Comparison of ENCODE assay signal across 8 cellular contexts in the genomic region with DNA sequence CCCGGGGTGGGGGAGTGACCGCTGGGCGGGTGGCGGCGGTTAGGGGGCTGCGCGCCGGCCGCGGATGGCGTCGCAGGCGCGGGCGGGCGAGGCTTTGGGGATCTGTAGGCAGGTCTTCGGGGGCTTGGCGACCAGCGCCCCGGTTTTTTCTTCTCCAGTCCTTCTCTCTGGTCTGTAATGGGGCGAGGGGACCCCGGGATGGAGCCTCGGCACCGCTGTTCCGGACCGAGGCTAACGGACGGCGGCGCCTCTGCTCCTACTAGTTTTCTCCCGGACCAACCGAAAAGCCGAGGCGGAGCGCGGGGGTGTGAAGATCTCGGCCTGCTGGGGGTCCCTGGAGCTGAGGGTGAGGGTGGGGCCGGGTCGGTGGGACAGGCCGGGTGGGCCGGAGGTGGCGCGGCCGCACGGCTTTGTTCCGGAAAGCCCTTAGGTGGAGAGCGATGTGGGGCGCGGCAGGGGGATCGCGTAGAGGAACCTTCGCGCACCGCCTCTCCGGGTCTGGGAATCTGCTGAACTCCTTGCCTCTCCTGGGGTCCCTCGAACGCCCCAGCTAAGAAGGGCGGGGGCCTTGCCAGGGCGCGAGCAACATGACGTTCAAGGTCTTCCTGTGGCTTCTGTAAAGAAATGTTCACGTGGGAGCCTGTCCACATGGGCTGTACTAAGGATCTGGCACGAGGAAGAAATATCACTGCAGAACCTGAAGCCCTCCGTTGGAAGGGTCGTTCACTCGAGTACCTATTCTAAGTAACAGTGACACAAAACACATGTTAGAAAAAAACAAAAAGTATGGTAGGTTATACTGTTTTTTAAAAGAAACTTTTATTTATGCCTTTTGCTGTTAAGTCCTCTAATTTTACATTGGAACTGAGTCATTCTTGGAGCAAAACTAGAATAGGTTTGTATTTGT. TPM values are rescaled to one million over a fixed set of nuclear protein-coding genes. Genes with fewer than 3 reads are reported as not detected.
A peak's percentile ranks its signal among the peaks of the same experiment; 100 is the strongest.
DNase-seq lines count a peak whose midpoint lies in the region; ATAC-seq and TF ChIP-seq lines count a peak whose summit lies in the region.

No MANE protein-coding gene starts in this region.

- H3K9ac ChIP-seq in NT2/D1 (ENCODE audit: insufficient read length, low read depth), result peak overlapping the region; percentile 96

- DNase-seq in AG20443 (ENCODE audit: low spot score), result peak; percentile 53
- DNase-seq in NT2/D1 (ENCODE audit: low read depth, low spot score), result no peak
- DNase-seq in activated CD8-positive, alpha-beta memory T cell treated with anti-CD3 and anti-CD28 coated beads, Interleukin-2, amount 50 U/mL, for 4 hours, result peak; percentile 50
- DNase-seq in epithelial cell of esophagus (ENCODE audit: low read depth), result peak; percentile 65
- DNase-seq in mucosa of gallbladder (ENCODE audit: low spot score), result peak; percentile 77
- DNase-seq in stimulated activated CD8-positive, alpha-beta memory T cell treated with anti-CD3 and anti-CD28 coated beads, Interleukin-4, amount 100 ng/mL, for 1 hour (ENCODE audit: low read depth in 2 of 2, low spot score in 1 of 2), result peak; percentile 22 to 26

- no peak for TF ChIP-seq CTCF in epithelial cell of esophagus (IDR thresholded peaks at IDR 0.05; ENCODE audit: insufficient read depth, low read depth, low read length, missing control alignments)

- H3K27me3 ChIP-seq in NT2/D1 (ENCODE audit: insufficient read depth, insufficient read length), result no peaks in the 10 kb centered on the region

- peaks cover 8% of the 10 kb centered on the region for H3K36me3 ChIP-seq in NT2/D1 (ENCODE audit: insufficient read depth, insufficient read length, low read length)

- H3K4me3 ChIP-seq in NT2/D1 (ENCODE audit: insufficient read length, low read depth) (peak overlapping the region; percentile 92), epithelial cell of esophagus (ENCODE audit: low read length) (peak overlapping the region; percentile 78)

- H3K9me3 ChIP-seq in NT2/D1 (ENCODE audit: insufficient read depth, low read length), result no peaks in the 10 kb centered on the region

- ATAC-seq in GM19035 (IDR thresholded peaks at IDR 0.05; ENCODE audit: unreplicated experiment) (peak; percentile 28), HG03354 (IDR thresholded peaks at IDR 0.05; ENCODE audit: poor library complexity, severe bottlenecking, unreplicated experiment) (peak; percentile 34)

- peaks cover 2% of the 10 kb centered on the region for H3K4me1 ChIP-seq in NT2/D1 (ENCODE audit: insufficient read depth, insufficient read length)

RNA-seq across cellular contexts. Expression of gene SLC39A10, which starts 0.9 kb away (rescaled TPM):
- 28.3 TPM for total RNA-seq in mucosa of gallbladder
